8 cellular contexts compared by ENCODE assay signal in the genomic region with DNA sequence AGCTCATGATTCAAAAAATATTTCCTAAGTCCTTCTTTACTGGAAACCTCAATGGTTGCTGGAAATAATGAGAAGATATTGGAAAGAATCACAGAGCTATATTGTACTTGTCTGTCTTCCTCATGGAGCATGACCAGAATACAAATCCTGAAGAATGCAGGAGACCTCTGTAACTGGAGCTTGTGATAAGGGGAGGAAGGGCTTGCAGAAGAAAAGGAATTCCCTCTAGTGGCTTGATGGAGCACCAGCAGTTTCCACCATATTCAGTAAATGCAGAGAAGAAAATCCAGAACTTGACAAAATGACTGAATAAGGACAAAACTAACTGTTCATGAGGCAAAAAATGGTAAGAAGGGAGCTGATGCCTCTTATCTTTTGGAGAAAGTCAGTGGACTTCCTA.
DNase-seq lines count a peak whose midpoint lies in the region; ATAC-seq, FAIRE-seq and TF ChIP-seq lines count a peak whose summit lies in the region.

No MANE protein-coding gene starts in this region.

- no peak overlapping the region for H3K23ac ChIP-seq in IMR-90 (ENCODE audit: low read depth, low read length)

- H3K4me1 Mint-ChIP-seq in astrocyte (ENCODE audit: low read depth, unreplicated experiment): no peaks in the 10 kb centered on the region

- H3K9me1 ChIP-seq in IMR-90 (ENCODE audit: insufficient read depth, low read length): peaks cover 2% of the 10 kb centered on the region; the same call in 1 of the 2 replicates

- intact Hi-C loops in IMR-90 (cut with micrococcal nuclease) (loop anchor here (5.0 kb wide), 2 partner anchors 430 to 1330 kb away; no protein-coding TSS in a partner anchor), lower lobe of right lung (cut with DNase I) (no loop called here)

- no peak overlapping the region for H4K91ac ChIP-seq in IMR-90 (ENCODE audit: insufficient read depth, low read depth, low read length)

- no peak overlapping the region for H3K27ac Mint-ChIP-seq in astrocyte (ENCODE audit: unreplicated experiment)

- CTCF ChIA-PET in IMR-90 (lab: Yijun Ruan, JAX): interaction anchor here (0.6 to 1.3 kb wide), 5 partner anchors 9 to 429 kb away, joined by 3 to 5 read pairs (median 3); no protein-coding TSS in a partner anchor

- H2BK20ac ChIP-seq in IMR-90 (ENCODE audit: low read depth, low read length): no peak overlapping the region

- no peak overlapping the region for H3K9ac ChIP-seq in IMR-90 (ENCODE audit: low read depth, low read length)
- no peak overlapping the region for H3K9ac ChIP-seq in astrocyte (ENCODE audit: low read length)

- H3K9me3 ChIP-seq in IMR-90 (ENCODE audit: control insufficient read depth, insufficient read depth, low read length) (no peaks in the 10 kb centered on the region), astrocyte (ENCODE audit: insufficient read depth, low read depth, low read length) (no peaks in the 10 kb centered on the region), lower lobe of right lung (no peaks in the 10 kb centered on the region), Peyer's patch (no peaks in the 10 kb centered on the region)

- H2AFZ ChIP-seq in IMR-90 (replicated peaks; ENCODE audit: low read length, poor library complexity) (no peak overlapping the region), astrocyte (ENCODE audit: low read depth, low read length) (no peak overlapping the region)

- peak; percentile 54 for TF ChIP-seq CTCF in IMR-90 (conservative IDR thresholded peaks at IDR 0.05; ENCODE audit: low read depth, low read length)
- TF ChIP-seq CTCF in astrocyte (IDR thresholded peaks at IDR 0.05; ENCODE audit: insufficient read depth, low read depth, low read length): peak; percentile 65
- TF ChIP-seq CTCF in lower lobe of right lung (IDR thresholded peaks at IDR 0.05): peak; percentile 61
- TF ChIP-seq CTCF in Peyer's patch (IDR thresholded peaks at IDR 0.05): peak in 2 of 6 experiments; percentile 10 to 20

- no peak overlapping the region for H2AK5ac ChIP-seq in IMR-90 (ENCODE audit: low read depth, low read length)

- no peak for TF ChIP-seq POLR2A in IMR-90 (IDR thresholded peaks at IDR 0.05; ENCODE audit: low read depth, low read length)
- TF ChIP-seq POLR2A in Peyer's patch (IDR thresholded peaks at IDR 0.05): no peak

- H3K27me3 Mint-ChIP-seq in astrocyte (ENCODE audit: low read depth, unreplicated experiment): no peaks in the 10 kb centered on the region

- H3K27me3 ChIP-seq in IMR-90 (ENCODE audit: control insufficient read depth, insufficient read depth, low read length): no peaks in the 10 kb centered on the region
- no peaks in the 10 kb centered on the region for H3K27me3 ChIP-seq in astrocyte (ENCODE audit: insufficient read depth, low read length)
- no peaks in the 10 kb centered on the region for H3K27me3 ChIP-seq in lower lobe of right lung (ENCODE audit: low read depth)
- no peaks in the 10 kb centered on the region for H3K27me3 ChIP-seq in Peyer's patch

- no peaks in the 10 kb centered on the region for H3K79me1 ChIP-seq in IMR-90 (ENCODE audit: low read depth in 1 of 2, low read length in 2 of 2)

- H4K20me1 ChIP-seq in IMR-90 (ENCODE audit: insufficient read depth, low read length) (no peaks in the 10 kb centered on the region), astrocyte (ENCODE audit: insufficient read depth, low read length) (no peaks in the 10 kb centered on the region)

- H3K36me3 Mint-ChIP-seq in astrocyte (ENCODE audit: low read depth, unreplicated experiment): no peaks in the 10 kb centered on the region

- H3K79me2 ChIP-seq in astrocyte (ENCODE audit: insufficient read depth, low read length): no peaks in the 10 kb centered on the region

- H3K56ac ChIP-seq in IMR-90 (ENCODE audit: extremely low read depth, insufficient read depth, low read length): no peak overlapping the region

- ATAC-seq in IMR-90 (ENCODE audit: low read depth): peak; percentile 85
- ATAC-seq in lower lobe of right lung: peak; percentile 42 to 46

- DNase-seq in NCI-H1417 (lab: John Stamatoyannopoulos, UW): peak in 2 of 3 experiments; percentile 38 to 57
- no peak for DNase-seq in NCI-H1417 treated with DMSO at 0.1 percent for 48 hours (lab: John Stamatoyannopoulos, UW)
- DNase-seq in IMR-90: peak; percentile 47
- peak; percentile 55 for DNase-seq in astrocyte (ENCODE audit: low read depth)
- DNase-seq in lower lobe of right lung: no peak
- no peak for DNase-seq in Peyer's patch
- no peak for DNase-seq in activated CD4-positive, CD25-positive, alpha-beta regulatory T cell (lab: John Stamatoyannopoulos, UW)
- no peak for DNase-seq in activated gamma-delta T cell treated with Interleukin-2 at 50 U/mL for 16 hours

- no peak overlapping the region for H3K4me3 Mint-ChIP-seq in astrocyte (ENCODE audit: unreplicated experiment)

- no peak overlapping the region for H3K4ac ChIP-seq in IMR-90 (ENCODE audit: low read depth, low read length)

- H4K5ac ChIP-seq in IMR-90 (ENCODE audit: low read depth, low read length): no peak overlapping the region

- H3K9me3 Mint-ChIP-seq in astrocyte (ENCODE audit: unreplicated experiment): no peaks in the 10 kb centered on the region

- dilution Hi-C loops in IMR-90 (cut with HindIII; ENCODE audit: low sequenced_read_pairs, unreplicated experiment): no loop called here

- TF ChIP-seq RAD21 in IMR-90 (IDR thresholded peaks at IDR 0.05; ENCODE audit: low read length): peak; percentile 52

- H3K27ac ChIP-seq in IMR-90 (ENCODE audit: insufficient read depth, low read length): no peak overlapping the region
- H3K27ac ChIP-seq in astrocyte (ENCODE audit: low read depth, low read length): no peak overlapping the region
- H3K27ac ChIP-seq in lower lobe of right lung: no peak overlapping the region
- no peak overlapping the region for H3K27ac ChIP-seq in Peyer's patch

- H2BK15ac ChIP-seq in IMR-90 (ENCODE audit: low read depth, low read length): no peak overlapping the region

- no peak overlapping the region for H4K8ac ChIP-seq in IMR-90 (ENCODE audit: low read depth in 2 of 2, low read length in 2 of 2)

- FAIRE-seq in astrocyte (lab: Jason Lieb, UNC): no peak

- in situ Hi-C loops in IMR-90 (cut with MboI; ENCODE audit: low sequenced_read_pairs): no loop called here

- H3K14ac ChIP-seq in IMR-90 (replicated peaks; ENCODE audit: low read depth, low read length): no peak overlapping the region

- H3K18ac ChIP-seq in IMR-90 (ENCODE audit: low read depth, low read length): no peak overlapping the region

- H3K4me3 ChIP-seq in IMR-90 (ENCODE audit: insufficient read depth, low read depth, low read length) (no peak overlapping the region), astrocyte (ENCODE audit: insufficient read depth, low read depth, low read length) (no peak overlapping the region), lower lobe of right lung (no peak overlapping the region), Peyer's patch (no peak overlapping the region)

- no TSS peak for BruUV-seq in IMR-90 (replicated peaks; lab: Mats Ljungman, UMichigan)

- H3K4me1 ChIP-seq in IMR-90 (ENCODE audit: control insufficient read depth, insufficient read depth, low read length) (no peaks in the 10 kb centered on the region), astrocyte (ENCODE audit: insufficient read depth, low read length) (no peaks in the 10 kb centered on the region), lower lobe of right lung (no peaks in the 10 kb centered on the region), Peyer's patch (no peaks in the 10 kb centered on the region)

- H2BK120ac ChIP-seq in IMR-90 (ENCODE audit: low read depth, low read length): no peak overlapping the region

- H3K36me3 ChIP-seq in IMR-90 (ENCODE audit: control insufficient read depth, insufficient read depth, low read length) (no peaks in the 10 kb centered on the region), astrocyte (ENCODE audit: insufficient read depth, low read length) (no peaks in the 10 kb centered on the region), lower lobe of right lung (no peaks in the 10 kb centered on the region), Peyer's patch (no peaks in the 10 kb centered on the region)

- POLR2A ChIA-PET in IMR-90 (lab: Charles Lee; ENCODE audit: unreplicated experiment): no interaction called here

- H3K4me2 ChIP-seq in IMR-90 (ENCODE audit: low read depth, low read length) (no peak overlapping the region), astrocyte (ENCODE audit: low read length) (no peak overlapping the region)

- no peak overlapping the region for H2BK5ac ChIP-seq in IMR-90 (ENCODE audit: low read depth, low read length, poor library complexity, severe bottlenecking)

- no peak overlapping the region for H2AK9ac ChIP-seq in IMR-90 (replicated peaks; ENCODE audit: low read depth, low read length, poor library complexity)

TF ChIP-seq in IMR-90, 13 proteins besides CTCF, POLR2A, EP300 and RAD21:
- TF ChIP-seq NFE2L2 (IDR thresholded peaks at IDR 0.05; ENCODE audit: low read depth, low read length) (no peak), RCOR1 (IDR thresholded peaks at IDR 0.05; ENCODE audit: insufficient replicate concordance, low read length) (no peak), SMC3 (IDR thresholded peaks at IDR 0.05; ENCODE audit: low read depth, low read length) (peak; percentile 47; the same call in 1 of the 2 replicates)

Comparison
In these comparisons a context has a peak if more than half of its experiments do, and no peak if none do; other contexts are left out.
1. DNase-seq: peak in NCI-H1417 (2 of 3), IMR-90 (single experiment) and astrocyte (single experiment); none in NCI-H1417 treated with DMSO at 0.1 percent for 48 hours (single experiment), lower lobe of right lung (single experiment), Peyer's patch (0 of 3), activated CD4-positive, CD25-positive, alpha-beta regulatory T cell (0 of 4) and activated gamma-delta T cell treated with Interleukin-2 at 50 U/mL for 16 hours (single experiment).